In genomic region chr17:32875904-32876413, GRCh38 we compare ENCODE assay signal across 7 cellular contexts. TPM values are rescaled to one million over a fixed set of nuclear protein-coding genes. Genes with fewer than 3 reads are reported as not detected.
A peak's percentile ranks its signal among the peaks of the same experiment; 100 is the strongest.
DNase-seq lines count a peak whose midpoint lies in the region; ATAC-seq and TF ChIP-seq lines count a peak whose summit lies in the region.

No MANE protein-coding gene starts in this region.

- peaks cover 4% of the 10 kb centered on the region for H3K36me3 Mint-ChIP-seq in T-helper 17 cell (ENCODE audit: low read depth)

- H3K36me3 ChIP-seq in HAP-1 (replicated peaks) (no peaks in the 10 kb centered on the region), gastroesophageal sphincter (no peaks in the 10 kb centered on the region)

- H3K4me1 Mint-ChIP-seq in T-helper 17 cell, result peaks cover 24% of the 10 kb centered on the region

- ATAC-seq in T-helper 17 cell, result no peak
- ATAC-seq in gastroesophageal sphincter, result no peak
- no peak for ATAC-seq in GM18505 (IDR thresholded peaks at IDR 0.05; ENCODE audit: unreplicated experiment)

- peak overlapping the region; percentile 96 for H3K4me3 Mint-ChIP-seq in T-helper 17 cell

- 2 to 5% methylated on average over 8 to 15 of the region's 15 CpGs for WGBS in gastroesophageal sphincter (ENCODE audit: low coverage in 1 of 2), 2 donors

- H3K27ac ChIP-seq in gastroesophageal sphincter, result peak overlapping the region; percentile 52 to 91 (median 86)

- H3K4me1 ChIP-seq in HAP-1, result peaks cover 7% of the 10 kb centered on the region
- H3K4me1 ChIP-seq in gastroesophageal sphincter, result peaks cover 0 to 35% (median 8%) of the 10 kb centered on the region in 3 donors

- in situ Hi-C loops in HAP-1 (cut with MboI; ENCODE audit: low sequenced_read_pairs), result loop anchor here (10.0 kb wide), 1 partner anchor 91 kb away; no protein-coding TSS in a partner anchor

- H3K27me3 Mint-ChIP-seq in T-helper 17 cell, result no peaks in the 10 kb centered on the region

- TF ChIP-seq POLR2A in gastroesophageal sphincter (IDR thresholded peaks at IDR 0.05), result no peak
- no peak for TF ChIP-seq POLR2A in GM18505 (IDR thresholded peaks at IDR 0.05; ENCODE audit: borderline replicate concordance, extremely low read depth, insufficient read depth, insufficient read length)

- no peak for TF ChIP-seq EP300 in gastroesophageal sphincter (IDR thresholded peaks at IDR 0.05)

- no peaks in the 10 kb centered on the region for H3K9me3 ChIP-seq in HAP-1
- no peaks in the 10 kb centered on the region for H3K9me3 ChIP-seq in T-helper 17 cell (ENCODE audit: control insufficient read depth, low read length, poor library complexity, severe bottlenecking)
- no peaks in the 10 kb centered on the region for H3K9me3 ChIP-seq in gastroesophageal sphincter

- DNase-seq in HAP-1 (ENCODE audit: low spot score in 2 of 2) (no peak), T-helper 17 cell (no peak), skeletal muscle cell (ENCODE audit: low read depth) (no peak)
- no peak for DNase-seq in stimulated activated CD4-positive, alpha-beta T cell treated with anti-CD3 and anti-CD28 coated beads, Interleukin-2, amount 100 ng/mL, for 48 hours
- no peak for DNase-seq in effector CD4-positive, alpha-beta T cell

- H3K4me3 ChIP-seq in HAP-1 (peak overlapping the region; percentile 54), gastroesophageal sphincter (peak overlapping the region; percentile 66 to 92), skeletal muscle cell (ENCODE audit: low read depth, low read length) (peak overlapping the region; percentile 71)

- H3K27me3 ChIP-seq in HAP-1 (ENCODE audit: low read depth), result peaks cover 7% of the 10 kb centered on the region; the same call in 1 of the 2 replicates
- H3K27me3 ChIP-seq in gastroesophageal sphincter, result no peaks in the 10 kb centered on the region

- H3K27ac Mint-ChIP-seq in T-helper 17 cell, result no peak overlapping the region

- no peak for TF ChIP-seq CTCF in gastroesophageal sphincter (IDR thresholded peaks at IDR 0.05)

RNA-seq across cellular contexts. Expression of gene MYO1D, which starts 1.0 kb away (rescaled TPM):
- total RNA-seq in T-helper 17 cell, result 10 to 100 TPM in 1 of 2 donors, 1 to 10 TPM in 1; 9.1 to 12.4 TPM
- 10 to 100 TPM; 28.2 to 63.5 (median 47.2) TPM for total RNA-seq in gastroesophageal sphincter

RNA-seq across cellular contexts. Expression of gene TMEM98, which starts 52.0 kb away (rescaled TPM):
- total RNA-seq in T-helper 17 cell (not detected), gastroesophageal sphincter (10 to 100 TPM; 60.0 to 71.4 (median 68.2) TPM)

Comparison
In these comparisons a context has a peak if more than half of its experiments do, and no peak if none do; other contexts are left out.
1. RNA of gene TMEM98, which starts 52.0 kb away (total RNA-seq): 60.0 to 71.4 TPM in gastroesophageal sphincter; not detected in T-helper 17 cell; every median in the first group is over 10 times any median in the second.
2. Peak in every context shown above with its lines, with median percentiles within 50 percentile points of each other: H3K4me3 ChIP-seq.